Comparison of ENCODE assay signal across 8 cellular contexts in the genomic region with DNA sequence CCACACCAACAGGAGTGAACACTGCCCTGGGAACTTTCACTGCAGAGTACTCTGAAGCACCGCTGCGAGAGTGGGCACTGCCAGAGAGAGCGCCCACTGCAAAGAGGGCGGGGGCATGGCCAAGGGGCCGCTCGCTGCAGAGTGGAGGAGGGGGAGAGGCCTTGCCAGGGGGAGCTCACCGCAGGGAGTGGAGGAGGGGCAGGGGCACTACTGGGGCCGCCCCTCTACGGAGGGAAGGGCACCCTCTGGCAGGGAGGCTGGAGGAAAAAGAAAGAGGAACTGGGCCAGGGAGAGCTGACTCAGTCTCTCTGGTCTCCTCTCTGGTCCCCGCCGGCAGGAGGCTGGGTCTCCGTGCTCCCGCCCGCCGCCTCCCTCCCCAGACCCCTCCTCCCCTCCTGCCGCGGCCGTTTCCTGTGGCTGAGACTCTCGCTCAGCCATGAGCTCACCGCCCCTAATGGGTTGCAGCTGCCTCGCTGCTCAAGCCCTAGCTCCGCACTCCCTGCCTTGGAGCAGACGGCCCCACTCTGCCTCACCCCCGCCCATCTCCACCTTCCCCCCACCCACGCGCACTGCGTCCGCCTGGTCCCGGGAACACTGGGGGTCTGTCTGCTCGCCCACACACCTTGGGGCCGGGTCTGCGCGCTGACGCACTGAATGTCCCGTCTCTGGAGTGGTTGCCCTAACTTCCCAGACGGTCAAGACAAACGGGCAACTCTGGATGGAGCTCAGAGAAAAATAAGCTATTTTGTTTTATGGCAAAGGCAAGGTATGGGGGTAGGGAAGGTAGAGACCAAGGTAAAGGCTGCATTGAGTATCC. TPM values are rescaled to one million over a fixed set of nuclear protein-coding genes. Genes with fewer than 3 reads are reported as not detected.
DNase-seq lines count a peak whose midpoint lies in the region; ATAC-seq and TF ChIP-seq lines count a peak whose summit lies in the region.

No MANE protein-coding gene starts in this region.

- peak overlapping the region; percentile 78 for H3K4me3 Mint-ChIP-seq in activated T-cell treated with anti-CD3 and anti-CD28 coated beads, Interleukin-2, amount 50 U/mL, for 4 hours

- TF ChIP-seq CTCF in fibroblast of pulmonary artery (IDR thresholded peaks at IDR 0.05; ENCODE audit: low read length, missing control alignments) (no peak), thyroid gland (IDR thresholded peaks at IDR 0.05) (peak in 1 of 6 experiments; percentile 10)

- peaks cover 9% of the 10 kb centered on the region in 2 donors for H3K36me3 ChIP-seq in thyroid gland

- 1 to 2% methylated on average over 33 to 34 of the region's 37 CpGs for WGBS in thyroid gland, 2 donors

- H3K27me3 Mint-ChIP-seq in activated T-cell treated with anti-CD3 and anti-CD28 coated beads, Interleukin-2, amount 50 U/mL, for 4 hours (ENCODE audit: low read depth) = peaks cover 44% of the 10 kb centered on the region

- peaks cover 32% of the 10 kb centered on the region for H3K4me1 Mint-ChIP-seq in activated T-cell treated with anti-CD3 and anti-CD28 coated beads, Interleukin-2, amount 50 U/mL, for 4 hours (ENCODE audit: low read depth)

- peak overlapping the region; percentile 56 to 90 (median 85) for H3K27ac ChIP-seq in thyroid gland

- no peaks in the 10 kb centered on the region for H3K27me3 ChIP-seq in thyroid gland

- H3K4me3 ChIP-seq in fibroblast of pulmonary artery (replicated peaks; ENCODE audit: low read depth, low read length) (peak overlapping the region; percentile 83), thyroid gland (replicated peaks in 1 of 3) (peak overlapping the region; percentile 54 to 88 (median 60))

- TF ChIP-seq POLR2A in thyroid gland (IDR thresholded peaks at IDR 0.05) = peak in 1 of 2 donors; percentile 21

- no peaks in the 10 kb centered on the region for H3K36me3 Mint-ChIP-seq in activated T-cell treated with anti-CD3 and anti-CD28 coated beads, Interleukin-2, amount 50 U/mL, for 4 hours (ENCODE audit: insufficient read depth)

- H3K4me1 ChIP-seq in thyroid gland = peaks cover 48 to 60% of the 10 kb centered on the region in 2 donors

- intact Hi-C loops in thyroid gland (cut with DNase I) = no loop called here

- no peaks in the 10 kb centered on the region for H3K9me3 ChIP-seq in thyroid gland

- H3K9me3 Mint-ChIP-seq in activated T-cell treated with anti-CD3 and anti-CD28 coated beads, Interleukin-2, amount 50 U/mL, for 4 hours = no peaks in the 10 kb centered on the region

- ATAC-seq in GM19452 (IDR thresholded peaks at IDR 0.05; ENCODE audit: unreplicated experiment) (peak; percentile 65), HG03520 (IDR thresholded peaks at IDR 0.05; ENCODE audit: unreplicated experiment) (peak; percentile 48)
- ATAC-seq in activated T-cell treated with anti-CD3 and anti-CD28 coated beads, Interleukin-2, amount 50 U/mL, for 4 hours = peak; percentile 49 to 52

- DNase-seq in COR-L47 (lab: John Stamatoyannopoulos, UW) (peak; percentile 87), NCI-H774 (lab: John Stamatoyannopoulos, UW) (peak; percentile 78), fibroblast of pulmonary artery (ENCODE audit: low read depth) (peak; percentile 92), myocyte (ENCODE audit: low read depth) (peak; percentile 96), thyroid gland (peak; percentile 74 to 76)
- no peak for DNase-seq in activated T-cell treated with anti-CD3 and anti-CD28 coated beads, Interleukin-2, amount 50 U/mL, for 4 hours

RNA-seq across cellular contexts. Expression of gene ARHGEF40, which starts 1.3 kb away (rescaled TPM):
- under 1 TPM; 0.11 to 0.35 (median 0.23) TPM for total RNA-seq in activated T-cell treated with anti-CD3 and anti-CD28 coated beads, Interleukin-2, amount 50 U/mL, for 4 hours
- total RNA-seq in myocyte (45.2 and 67.3 TPM in 2 replicates), thyroid gland (10 to 100 TPM; 28.1 to 44.8 (median 43.4) TPM)
- polyA plus RNA-seq in myocyte (2012) = 35.6 TPM

RNA-seq across cellular contexts. Expression of gene RNASE8, which starts 13.8 kb away (rescaled TPM):
- not detected for total RNA-seq in activated T-cell treated with anti-CD3 and anti-CD28 coated beads, Interleukin-2, amount 50 U/mL, for 4 hours
- total RNA-seq in myocyte (not detected in 2 replicates), thyroid gland (not detected)
- not detected for polyA plus RNA-seq in myocyte (2012)

RNA-seq across cellular contexts. Expression of gene ZNF219, which starts 27.0 kb away (rescaled TPM):
- total RNA-seq in activated T-cell treated with anti-CD3 and anti-CD28 coated beads, Interleukin-2, amount 50 U/mL, for 4 hours = 1 to 10 TPM; 5.5 to 7.0 (median 6.5) TPM
- 33.2 and 49.8 TPM in 2 replicates for total RNA-seq in myocyte
- polyA plus RNA-seq in myocyte (2012) = 25.6 TPM
- 10 to 100 TPM; 53.6 to 82.7 (median 67.3) TPM for total RNA-seq in thyroid gland

RNA-seq across cellular contexts. Expression of gene RNASE7, which starts 29.3 kb away (rescaled TPM):
- not detected for total RNA-seq in activated T-cell treated with anti-CD3 and anti-CD28 coated beads, Interleukin-2, amount 50 U/mL, for 4 hours
- total RNA-seq in myocyte (0.16 TPM in 1 of 2 replicates, not detected in the other), thyroid gland (not detected)
- polyA plus RNA-seq in myocyte (2012) = 0.05 TPM

RNA-seq across cellular contexts. Expression of gene TMEM253, which starts 29.4 kb away (rescaled TPM):
- total RNA-seq in activated T-cell treated with anti-CD3 and anti-CD28 coated beads, Interleukin-2, amount 50 U/mL, for 4 hours = not detected
- 0.83 and 1.6 TPM in 2 replicates for total RNA-seq in myocyte
- polyA plus RNA-seq in myocyte (2012) = 1.0 TPM
- total RNA-seq in thyroid gland = 1 to 10 TPM in 2 of 4 donors, under 1 TPM in 1, not detected in 1; 0.81 to 3.1 (median 2.8) TPM

Comparison
In these comparisons a context has a peak if more than half of its experiments do, and no peak if none do; other contexts are left out.
1. RNA of gene ARHGEF40, which starts 1.3 kb away (total RNA-seq): 45.2 to 67.3 TPM in myocyte and 28.1 to 44.8 TPM in thyroid gland; 0.11 to 0.35 TPM in activated T-cell treated with anti-CD3 and anti-CD28 coated beads, Interleukin-2, amount 50 U/mL, for 4 hours; every median in the first group is over 10 times any median in the second.
2. Peak in every context shown above with its lines, with median percentiles within 50 percentile points of each other: ATAC-seq.